ENCODE assay signal across 8 cellular contexts in genomic region chr20:35146922-35147574, GRCh38. TPM values are rescaled to one million over a fixed set of nuclear protein-coding genes. Genes with fewer than 3 reads are reported as not detected.
DNase-seq lines count a peak whose midpoint lies in the region; ATAC-seq, FAIRE-seq and TF ChIP-seq lines count a peak whose summit lies in the region.

Gene EDEM2 (minus strand): TSS chr20:35147336. CDS start chr20:35147258, 78 bp downstream.

- no TSS peak for BruUV-seq in HepG2 (replicated peaks; lab: Mats Ljungman, UMichigan)

- peaks cover 35 to 62% (median 39%) of the 10 kb centered on the region in 10 experiments for H3K4me1 ChIP-seq in BLaER1 treated with 17β-estradiol and CSF1 and Interleukin-3, amounts not matched to agents 10 nM and 100 nM
- peaks cover 36% of the 10 kb centered on the region for H3K4me1 ChIP-seq in HepG2 (ENCODE audit: insufficient read depth, low read length)

- H3K4me3 ChIP-seq in BLaER1 treated with 17β-estradiol and CSF1 and Interleukin-3, amounts not matched to agents 10 nM and 100 nM, result peak within 1 kb of the TSS; percentile 77 to 93 (median 85)
- peak within 1 kb of the TSS; percentile 78 to 92 (median 91) for H3K4me3 ChIP-seq in HepG2 (replicated peaks in 1 of 3; ENCODE audit: insufficient read depth in 1 of 3, low read depth in 2 of 3, low read length in 3 of 3)

- peak; percentile 61; the same call in 1 of the 2 replicates for TF ChIP-seq RAD21 in HepG2 (CRISPR knock-in tag; IDR thresholded peaks at IDR 0.05)

- H3K9me3 ChIP-seq in BLaER1 treated with 17β-estradiol and CSF1 and Interleukin-3, amounts not matched to agents 10 nM and 100 nM (replicated peaks in 1 of 11), result no peaks in the 10 kb centered on the region
- H3K9me3 ChIP-seq in HepG2 (ENCODE audit: low read length), result no peaks in the 10 kb centered on the region

- TF ChIP-seq CTCF in HepG2 (CRISPR knock-in tag; IDR thresholded peaks at IDR 0.05), result peak; percentile 81

- no peaks in the 10 kb centered on the region for H3K79me2 ChIP-seq in HepG2 (ENCODE audit: insufficient read depth, low read length)

- H4K20me1 ChIP-seq in BLaER1 treated with 17β-estradiol and CSF1 and Interleukin-3, amounts not matched to agents 10 nM and 100 nM, result peaks cover 0 to 5% (median 0%) of the 10 kb centered on the region in 11 experiments; a peak in 2 of 22 replicates
- no peaks in the 10 kb centered on the region for H4K20me1 ChIP-seq in HepG2 (ENCODE audit: insufficient read depth, low read length)

- in situ Hi-C loops in HepG2 (cut with HindIII; ENCODE audit: extremely low pct_ligation_motif_present, low pct_unique_long_range_greater_than_20kb), result loop anchor here (5.0 to 25.0 kb wide), 3 partner anchors 60 to 290 kb away; partner anchors contain the start of gene GDF5

- peaks cover 5 to 21% (median 19%) of the 10 kb centered on the region in 11 experiments for H3K36me3 ChIP-seq in BLaER1 treated with 17β-estradiol and CSF1 and Interleukin-3, amounts not matched to agents 10 nM and 100 nM
- H3K36me3 ChIP-seq in HepG2 (replicated peaks in 1 of 2; ENCODE audit: control insufficient read depth in 1 of 2, insufficient read depth in 2 of 2, low read length in 2 of 2), result peaks cover 2% of the 10 kb centered on the region in 2 experiments; a peak in 2 of 5 replicates

- ATAC-seq in GM19395 (IDR thresholded peaks at IDR 0.05; ENCODE audit: unreplicated experiment), result peak; percentile 72
- ATAC-seq in HG03571 (IDR thresholded peaks at IDR 0.05; ENCODE audit: unreplicated experiment), result peak; percentile 70
- ATAC-seq in HepG2, result peak; percentile 96

- TF ChIP-seq EP300 in HepG2 (IDR thresholded peaks at IDR 0.05; ENCODE audit: low read depth in 2 of 2, low read length in 2 of 2) (peak in 1 of 2 experiments; percentile 32; a peak in 1 of 4 replicates), HepG2 (CRISPR knock-in tag; IDR thresholded peaks at IDR 0.05; ENCODE audit: borderline replicate concordance) (no peak; the same call in 1 of the 2 replicates)

- WGBS in HepG2 (ENCODE audit: low lambda C conversion rate), result 1% methylated on average over 30 of the region's 42 CpGs

- H3K9ac ChIP-seq in BLaER1 treated with 17β-estradiol and CSF1 and Interleukin-3, amounts not matched to agents 10 nM and 100 nM, result peak within 1 kb of the TSS; percentile 75 to 91 (median 84)
- H3K9ac ChIP-seq in HepG2 (ENCODE audit: insufficient read depth, low read depth, low read length), result peak within 1 kb of the TSS; percentile 75

- CTCF ChIA-PET in HepG2 (lab: Yijun Ruan, JAX; ENCODE audit: low intra/inter-chr PET ratio, low total read pairs), result interaction anchor here (1.8 to 3.3 kb wide), 2 partner anchors 61 to 123 kb away, joined by 6 to 38 read pairs; no protein-coding TSS in a partner anchor

- POLR2A ChIA-PET in HepG2 (lab: Yijun Ruan, JAX), result interaction anchor here (0.8 to 2.7 kb wide), 24 partner anchors 9 to 308 kb away, joined by 3 to 33 read pairs (median 7); partner anchors contain the start of genes EIF6 and TRPC4AP

- intact Hi-C loops in HepG2 (cut with micrococcal nuclease; ENCODE audit: unreplicated experiment), result loop anchor here (1.0 to 2.0 kb wide), 2 partner anchors 28 to 55 kb away; partner anchors contain the start of gene TRPC4AP

- peak; percentile 99 for FAIRE-seq in HepG2 (lab: Jason Lieb, UNC)

- peak; percentile 97 for DNase-seq in NCI-H82 (lab: John Stamatoyannopoulos, UW)
- DNase-seq in activated CD4-positive, alpha-beta T cell treated with anti-CD3 and anti-CD28 coated beads, Interleukin-2, amount 50 U/mL, for 4 hours, result peak; percentile 86 to 90
- DNase-seq in dermis blood vessel endothelial cell, result peak; percentile 95
- peak; percentile 98 for DNase-seq in HepG2 (ENCODE audit: low spot score)
- peak; percentile 90 to 93 for DNase-seq in stimulated activated CD4-positive, alpha-beta T cell treated with anti-CD3 and anti-CD28 coated beads, Interleukin-2, amount 100 ng/mL, for 48 hours

- H3K4me2 ChIP-seq in BLaER1 treated with 17β-estradiol and CSF1 and Interleukin-3, amounts not matched to agents 10 nM and 100 nM, result peak within 1 kb of the TSS; percentile 85 to 98 (median 96)
- H3K4me2 ChIP-seq in HepG2 (ENCODE audit: low read depth, low read length), result peak within 1 kb of the TSS; percentile 88

- H3K27me3 ChIP-seq in BLaER1 treated with 17β-estradiol and CSF1 and Interleukin-3, amounts not matched to agents 10 nM and 100 nM, result no peaks in the 10 kb centered on the region
- no peaks in the 10 kb centered on the region; a peak in 1 of 5 replicates for H3K27me3 ChIP-seq in HepG2 (ENCODE audit: control insufficient read depth in 1 of 2, insufficient read depth in 2 of 2, low read length in 2 of 2)

- H2AFZ ChIP-seq in HepG2 (ENCODE audit: low read length), result peak within 1 kb of the TSS; percentile 96

- H3K27ac ChIP-seq in BLaER1 treated with 17β-estradiol and CSF1 and Interleukin-3, amounts not matched to agents 10 nM and 100 nM, result peak within 1 kb of the TSS; percentile 74 to 89 (median 79)
- peak within 1 kb of the TSS; percentile 71 for H3K27ac ChIP-seq in HepG2 (ENCODE audit: extremely low read length, insufficient read depth, low read length)

- peak; percentile 83 to 90; a peak in 3 of 4 replicates for TF ChIP-seq POLR2A in HepG2 (IDR thresholded peaks at IDR 0.05; ENCODE audit: insufficient read depth in 1 of 2, low read depth in 2 of 2, low read length in 2 of 2)

TF ChIP-seq in HepG2, 621 proteins besides CTCF, POLR2A, EP300 and RAD21 (continues in another document):
- TF ChIP-seq CENPT (CRISPR knock-in tag; IDR thresholded peaks at IDR 0.05; ENCODE audit: low read depth), result peak; percentile 31; the same call in 1 of the 2 replicates
- TF ChIP-seq ETV6 (CRISPR knock-in tag; conservative IDR thresholded peaks at IDR 0.05), result peak; percentile 10; the same call in 1 of the 2 replicates
- TF ChIP-seq ZNF614 (CRISPR knock-in tag; IDR thresholded peaks at IDR 0.05; ENCODE audit: borderline replicate concordance), result peak; percentile 45
- no peak; the same call in 1 of the 2 replicates for TF ChIP-seq ZSCAN22 (CRISPR knock-in tag; IDR thresholded peaks at IDR 0.05)
- TF ChIP-seq U2AF1 (optimal IDR thresholded peaks at IDR 0.05; ENCODE audit: low read depth, low read length), result no peak
- TF ChIP-seq ZNF563 (CRISPR knock-in tag; IDR thresholded peaks at IDR 0.05), result 0 out of 2 replicates have a peak, but pooled peaks have one; percentile 15
- 0 out of 2 replicates have a peak, but pooled peaks have one; percentile 45 for TF ChIP-seq SOX5 (CRISPR knock-in tag; IDR thresholded peaks at IDR 0.05; ENCODE audit: borderline replicate concordance)
- no peak for TF ChIP-seq EHMT2 (IDR thresholded peaks at IDR 0.05; ENCODE audit: borderline replicate concordance, low read depth, low read length)
- TF ChIP-seq FOXA1 (IDR thresholded peaks at IDR 0.05), result no peak
- no peak for TF ChIP-seq FOXA1 (CRISPR knock-in tag; IDR thresholded peaks at IDR 0.05)
- TF ChIP-seq SRSF1 (optimal IDR thresholded peaks at IDR 0.05; ENCODE audit: low read depth, low read length), result no peak
- no peak; the same call in 1 of the 2 replicates for TF ChIP-seq ZIK1 (CRISPR knock-in tag; IDR thresholded peaks at IDR 0.05; ENCODE audit: borderline replicate concordance, low read depth)
- no peak for TF ChIP-seq FLYWCH1 (CRISPR knock-in tag; IDR thresholded peaks at IDR 0.05)
- no peak; the same call in 1 of the 2 replicates for TF ChIP-seq ZFP41 (CRISPR knock-in tag; IDR thresholded peaks at IDR 0.05; ENCODE audit: borderline replicate concordance)
- TF ChIP-seq ZNF501 (CRISPR knock-in tag; IDR thresholded peaks at IDR 0.05), result peak; percentile 99
- peak; percentile 78 for TF ChIP-seq IKZF5 (CRISPR knock-in tag; IDR thresholded peaks at IDR 0.05)
- TF ChIP-seq NCOA2 (CRISPR knock-in tag; IDR thresholded peaks at IDR 0.05), result peak; percentile 45
- TF ChIP-seq MXD1 (CRISPR knock-in tag; IDR thresholded peaks at IDR 0.05), result peak; percentile 90

RNA-seq across cellular contexts. Expression of gene EDEM2, which starts in this region (rescaled TPM):
- total RNA-seq in dermis blood vessel endothelial cell, result 82.9 and 92.2 TPM in 2 replicates
- 26.1 and 46.9 TPM in 2 replicates for total RNA-seq in HepG2 (2016; rRNA removed; fragmentation: Illumina TruSeq; extraction: Trizol)
- 13.9 and 15.6 TPM in 2 replicates for total RNA-seq in HepG2 (2016; cell fraction: cytosol; rRNA removed; fragmentation: Illumina TruSeq; extraction: Trizol; ENCODE audit: low read depth)
- total RNA-seq in HepG2 (2016; cell fraction: insoluble cytoplasmic fraction; rRNA removed; fragmentation: Illumina TruSeq; extraction: Trizol), result 25.6 and 48.5 TPM in 2 replicates
- total RNA-seq in HepG2 (2016; cell fraction: membrane; rRNA removed; fragmentation: Illumina TruSeq; extraction: Trizol), result 27.6 and 30.5 TPM in 2 replicates
- total RNA-seq in HepG2 (2016; cell fraction: nucleus; rRNA removed; fragmentation: Illumina TruSeq; extraction: Trizol), result 36.5 and 40.3 TPM in 2 replicates
- polyA plus RNA-seq in HepG2 (2011; rRNA removed), result 33.1 and 35.6 TPM in 2 replicates
- polyA plus RNA-seq in HepG2 (2011; cell fraction: cytosol; rRNA removed), result 29.4 and 30.1 TPM in 2 replicates
- polyA plus RNA-seq in HepG2 (2011; cell fraction: nucleus; rRNA removed), result 20.5 and 25.0 TPM in 2 replicates
- polyA plus RNA-seq in HepG2 (2012), result 28.5 and 32.2 TPM in 2 replicates
- polyA plus RNA-seq in HepG2 (2016; cell fraction: cytosol; fragmentation: Illumina TruSeq; extraction: Trizol; ENCODE audit: low read depth), result 14.6 and 16.0 TPM in 2 replicates
- polyA plus RNA-seq in HepG2 (2016; cell fraction: insoluble cytoplasmic fraction; fragmentation: Illumina TruSeq; extraction: Trizol; ENCODE audit: low read depth), result 23.9 and 24.8 TPM in 2 replicates
- polyA plus RNA-seq in HepG2 (2016; cell fraction: membrane; fragmentation: Illumina TruSeq; extraction: Trizol; ENCODE audit: low read depth), result 21.0 and 21.5 TPM in 2 replicates
- polyA plus RNA-seq in HepG2 (2016; cell fraction: nucleus; fragmentation: Illumina TruSeq; extraction: Trizol; ENCODE audit: insufficient read depth, low read depth), result 57.4 and 60.1 TPM in 2 replicates
- 13.5 and 24.8 TPM in 2 replicates for polyA minus RNA-seq in HepG2 (2011; rRNA and poly(A)+ RNA removed; ENCODE audit: low replicate concordance)
- polyA minus RNA-seq in HepG2 (2011; cell fraction: cytosol; rRNA and poly(A)+ RNA removed), result 10.6 and 16.1 TPM in 2 replicates
- 5.9 and 9.2 TPM in 2 replicates for polyA minus RNA-seq in HepG2 (2011; cell fraction: nucleus; rRNA and poly(A)+ RNA removed)

Comparison
In these comparisons a context has a peak if more than half of its experiments do, and no peak if none do; other contexts are left out.
1. Peak in every context shown above with its lines: DNase-seq, ATAC-seq, H3K4me3 ChIP-seq and H3K27ac ChIP-seq.